1 cellular context compared by ENCODE assay signal in the genomic region with DNA sequence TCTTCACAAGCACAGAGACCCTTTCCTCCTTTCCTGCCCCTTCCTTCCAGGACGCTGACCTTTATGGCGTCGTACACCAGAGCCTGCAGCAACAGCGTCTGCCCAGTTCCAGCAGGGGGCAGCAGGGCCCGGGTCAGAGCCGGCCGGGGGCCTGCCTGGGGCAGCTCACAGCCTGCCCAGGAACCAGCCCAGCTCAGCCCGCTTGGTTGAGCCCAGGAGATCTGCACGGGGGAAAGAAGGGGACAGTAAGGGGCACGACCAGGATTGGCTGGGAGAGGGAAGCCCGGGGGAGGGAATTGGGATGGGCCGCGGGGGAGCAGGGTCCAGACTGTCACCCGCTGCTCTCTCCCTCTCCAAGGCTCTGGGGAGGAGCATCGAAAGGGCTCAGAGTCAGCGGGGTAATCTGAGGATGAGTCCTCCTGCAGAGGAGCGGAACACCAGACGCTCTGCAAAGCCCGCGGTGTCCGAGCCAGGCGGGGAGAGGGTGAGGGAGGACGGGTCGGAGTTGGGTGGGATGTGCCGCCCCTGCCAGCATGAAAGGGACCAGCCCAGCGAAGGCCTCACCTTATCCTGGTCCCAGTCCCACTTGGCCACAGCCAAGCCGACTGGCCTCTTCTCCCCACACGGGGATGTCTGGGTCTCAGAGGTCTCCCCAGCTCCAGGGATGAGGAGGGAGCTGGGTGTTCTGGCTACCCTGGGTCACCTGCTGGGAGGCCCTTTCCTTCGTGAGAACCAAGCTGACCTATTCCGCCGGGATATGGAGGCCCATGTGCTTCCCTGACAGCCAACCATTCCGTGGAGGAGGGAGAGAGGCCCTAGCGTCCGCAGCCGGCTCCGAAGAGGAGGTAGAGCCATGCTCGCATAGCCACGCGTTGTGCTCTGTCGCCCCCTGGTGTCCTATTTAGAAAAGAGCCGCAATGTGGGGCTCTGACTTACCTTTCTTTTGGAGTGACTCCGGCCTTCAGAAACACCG.
TF ChIP-seq lines count a peak whose summit lies in the region.

No MANE protein-coding gene starts in this region.

TF ChIP-seq in K562, 482 proteins besides CTCF, POLR2A, EP300 and RAD21 (continued from another document and continues in another):
- TF ChIP-seq POLR2H (tag; IDR thresholded peaks at IDR 0.05; ENCODE audit: low read depth) = no peak
- TF ChIP-seq, protein P1, sequence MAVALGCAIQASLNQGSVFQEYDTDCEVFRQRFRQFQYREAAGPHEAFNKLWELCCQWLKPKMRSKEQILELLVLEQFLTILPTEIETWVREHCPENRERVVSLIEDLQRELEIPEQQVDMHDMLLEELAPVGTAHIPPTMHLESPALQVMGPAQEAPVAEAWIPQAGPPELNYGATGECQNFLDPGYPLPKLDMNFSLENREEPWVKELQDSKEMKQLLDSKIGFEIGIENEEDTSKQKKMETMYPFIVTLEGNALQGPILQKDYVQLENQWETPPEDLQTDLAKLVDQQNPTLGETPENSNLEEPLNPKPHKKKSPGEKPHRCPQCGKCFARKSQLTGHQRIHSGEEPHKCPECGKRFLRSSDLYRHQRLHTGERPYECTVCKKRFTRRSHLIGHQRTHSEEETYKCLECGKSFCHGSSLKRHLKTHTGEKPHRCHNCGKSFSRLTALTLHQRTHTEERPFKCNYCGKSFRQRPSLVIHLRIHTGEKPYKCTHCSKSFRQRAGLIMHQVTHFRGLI (CRISPR knock-in tag; IDR thresholded peaks at IDR 0.05) = no peak
- no peak for TF ChIP-seq TAF7 (tag; IDR thresholded peaks at IDR 0.05)
- no peak for TF ChIP-seq HMG20A (CRISPR knock-in tag; conservative IDR thresholded peaks at IDR 0.05)
- TF ChIP-seq KLF10 (CRISPR knock-in tag; IDR thresholded peaks at IDR 0.05) = no peak
- TF ChIP-seq CXXC5 (CRISPR knock-in tag; IDR thresholded peaks at IDR 0.05) = peak; percentile 43
- no peak for TF ChIP-seq KLF16 (IDR thresholded peaks at IDR 0.05)
- no peak for TF ChIP-seq ZKSCAN1 (IDR thresholded peaks at IDR 0.05; ENCODE audit: low read depth, low read length)
- TF ChIP-seq, protein P2, sequence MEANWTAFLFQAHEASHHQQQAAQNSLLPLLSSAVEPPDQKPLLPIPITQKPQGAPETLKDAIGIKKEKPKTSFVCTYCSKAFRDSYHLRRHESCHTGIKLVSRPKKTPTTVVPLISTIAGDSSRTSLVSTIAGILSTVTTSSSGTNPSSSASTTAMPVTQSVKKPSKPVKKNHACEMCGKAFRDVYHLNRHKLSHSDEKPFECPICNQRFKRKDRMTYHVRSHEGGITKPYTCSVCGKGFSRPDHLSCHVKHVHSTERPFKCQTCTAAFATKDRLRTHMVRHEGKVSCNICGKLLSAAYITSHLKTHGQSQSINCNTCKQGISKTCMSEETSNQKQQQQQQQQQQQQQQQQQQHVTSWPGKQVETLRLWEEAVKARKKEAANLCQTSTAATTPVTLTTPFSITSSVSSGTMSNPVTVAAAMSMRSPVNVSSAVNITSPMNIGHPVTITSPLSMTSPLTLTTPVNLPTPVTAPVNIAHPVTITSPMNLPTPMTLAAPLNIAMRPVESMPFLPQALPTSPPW (CRISPR knock-in tag; IDR thresholded peaks at IDR 0.05) = peak; percentile 48
- TF ChIP-seq FUS (optimal IDR thresholded peaks at IDR 0.05; ENCODE audit: low read depth, low read length) = no peak
- TF ChIP-seq, protein P3, sequence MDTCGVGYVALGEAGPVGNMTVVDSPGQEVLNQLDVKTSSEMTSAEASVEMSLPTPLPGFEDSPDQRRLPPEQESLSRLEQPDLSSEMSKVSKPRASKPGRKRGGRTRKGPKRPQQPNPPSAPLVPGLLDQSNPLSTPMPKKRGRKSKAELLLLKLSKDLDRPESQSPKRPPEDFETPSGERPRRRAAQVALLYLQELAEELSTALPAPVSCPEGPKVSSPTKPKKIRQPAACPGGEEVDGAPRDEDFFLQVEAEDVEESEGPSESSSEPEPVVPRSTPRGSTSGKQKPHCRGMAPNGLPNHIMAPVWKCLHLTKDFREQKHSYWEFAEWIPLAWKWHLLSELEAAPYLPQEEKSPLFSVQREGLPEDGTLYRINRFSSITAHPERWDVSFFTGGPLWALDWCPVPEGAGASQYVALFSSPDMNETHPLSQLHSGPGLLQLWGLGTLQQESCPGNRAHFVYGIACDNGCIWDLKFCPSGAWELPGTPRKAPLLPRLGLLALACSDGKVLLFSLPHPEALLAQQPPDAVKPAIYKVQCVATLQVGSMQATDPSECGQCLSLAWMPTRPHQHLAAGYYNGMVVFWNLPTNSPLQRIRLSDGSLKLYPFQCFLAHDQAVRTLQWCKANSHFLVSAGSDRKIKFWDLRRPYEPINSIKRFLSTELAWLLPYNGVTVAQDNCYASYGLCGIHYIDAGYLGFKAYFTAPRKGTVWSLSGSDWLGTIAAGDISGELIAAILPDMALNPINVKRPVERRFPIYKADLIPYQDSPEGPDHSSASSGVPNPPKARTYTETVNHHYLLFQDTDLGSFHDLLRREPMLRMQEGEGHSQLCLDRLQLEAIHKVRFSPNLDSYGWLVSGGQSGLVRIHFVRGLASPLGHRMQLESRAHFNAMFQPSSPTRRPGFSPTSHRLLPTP (IDR thresholded peaks at IDR 0.05; ENCODE audit: borderline replicate concordance, extremely low read depth, insufficient read length) = no peak
- 0 out of 2 replicates have a peak, but pooled peaks have one; percentile 69 for TF ChIP-seq ZNF224 (CRISPR knock-in tag; IDR thresholded peaks at IDR 0.05)
- no peak for TF ChIP-seq SAFB (IDR thresholded peaks at IDR 0.05; ENCODE audit: borderline replicate concordance, low read depth, low read length)
- TF ChIP-seq, protein P4, sequence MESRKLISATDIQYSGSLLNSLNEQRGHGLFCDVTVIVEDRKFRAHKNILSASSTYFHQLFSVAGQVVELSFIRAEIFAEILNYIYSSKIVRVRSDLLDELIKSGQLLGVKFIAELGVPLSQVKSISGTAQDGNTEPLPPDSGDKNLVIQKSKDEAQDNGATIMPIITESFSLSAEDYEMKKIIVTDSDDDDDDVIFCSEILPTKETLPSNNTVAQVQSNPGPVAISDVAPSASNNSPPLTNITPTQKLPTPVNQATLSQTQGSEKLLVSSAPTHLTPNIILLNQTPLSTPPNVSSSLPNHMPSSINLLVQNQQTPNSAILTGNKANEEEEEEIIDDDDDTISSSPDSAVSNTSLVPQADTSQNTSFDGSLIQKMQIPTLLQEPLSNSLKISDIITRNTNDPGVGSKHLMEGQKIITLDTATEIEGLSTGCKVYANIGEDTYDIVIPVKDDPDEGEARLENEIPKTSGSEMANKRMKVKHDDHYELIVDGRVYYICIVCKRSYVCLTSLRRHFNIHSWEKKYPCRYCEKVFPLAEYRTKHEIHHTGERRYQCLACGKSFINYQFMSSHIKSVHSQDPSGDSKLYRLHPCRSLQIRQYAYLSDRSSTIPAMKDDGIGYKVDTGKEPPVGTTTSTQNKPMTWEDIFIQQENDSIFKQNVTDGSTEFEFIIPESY (CRISPR knock-in tag; IDR thresholded peaks at IDR 0.05) = 0 out of 2 replicates have a peak, but pooled peaks have one; percentile 15
- no peak for TF ChIP-seq CBX2 (IDR thresholded peaks at IDR 0.05; ENCODE audit: insufficient read depth, low read length, poor library complexity, severe bottlenecking)
- 0 out of 4 replicates have a peak, but pooled peaks of 1 of the 2 experiments have one; percentile 30 for TF ChIP-seq SRF (CRISPR knock-in tag; IDR thresholded peaks at IDR 0.05)
- no peak for TF ChIP-seq ZNF274 (IDR thresholded peaks at IDR 0.05; ENCODE audit: borderline replicate concordance, low read depth, low read length)
- TF ChIP-seq ZFPM2 (CRISPR knock-in tag; IDR thresholded peaks at IDR 0.05) = no peak
- no peak for TF ChIP-seq TAL1 (IDR thresholded peaks at IDR 0.05)
- peak; percentile 23; the same call in 1 of the 2 replicates for TF ChIP-seq PHF8 (IDR thresholded peaks at IDR 0.05; ENCODE audit: borderline replicate concordance, low read length)
- TF ChIP-seq, protein P5, sequence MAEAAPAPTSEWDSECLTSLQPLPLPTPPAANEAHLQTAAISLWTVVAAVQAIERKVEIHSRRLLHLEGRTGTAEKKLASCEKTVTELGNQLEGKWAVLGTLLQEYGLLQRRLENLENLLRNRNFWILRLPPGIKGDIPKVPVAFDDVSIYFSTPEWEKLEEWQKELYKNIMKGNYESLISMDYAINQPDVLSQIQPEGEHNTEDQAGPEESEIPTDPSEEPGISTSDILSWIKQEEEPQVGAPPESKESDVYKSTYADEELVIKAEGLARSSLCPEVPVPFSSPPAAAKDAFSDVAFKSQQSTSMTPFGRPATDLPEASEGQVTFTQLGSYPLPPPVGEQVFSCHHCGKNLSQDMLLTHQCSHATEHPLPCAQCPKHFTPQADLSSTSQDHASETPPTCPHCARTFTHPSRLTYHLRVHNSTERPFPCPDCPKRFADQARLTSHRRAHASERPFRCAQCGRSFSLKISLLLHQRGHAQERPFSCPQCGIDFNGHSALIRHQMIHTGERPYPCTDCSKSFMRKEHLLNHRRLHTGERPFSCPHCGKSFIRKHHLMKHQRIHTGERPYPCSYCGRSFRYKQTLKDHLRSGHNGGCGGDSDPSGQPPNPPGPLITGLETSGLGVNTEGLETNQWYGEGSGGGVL (CRISPR knock-in tag; IDR thresholded peaks at IDR 0.05) = no peak
- no peak for TF ChIP-seq MEF2A (IDR thresholded peaks at IDR 0.05; ENCODE audit: control insufficient read depth, low read depth, low read length)
- TF ChIP-seq, protein P6, sequence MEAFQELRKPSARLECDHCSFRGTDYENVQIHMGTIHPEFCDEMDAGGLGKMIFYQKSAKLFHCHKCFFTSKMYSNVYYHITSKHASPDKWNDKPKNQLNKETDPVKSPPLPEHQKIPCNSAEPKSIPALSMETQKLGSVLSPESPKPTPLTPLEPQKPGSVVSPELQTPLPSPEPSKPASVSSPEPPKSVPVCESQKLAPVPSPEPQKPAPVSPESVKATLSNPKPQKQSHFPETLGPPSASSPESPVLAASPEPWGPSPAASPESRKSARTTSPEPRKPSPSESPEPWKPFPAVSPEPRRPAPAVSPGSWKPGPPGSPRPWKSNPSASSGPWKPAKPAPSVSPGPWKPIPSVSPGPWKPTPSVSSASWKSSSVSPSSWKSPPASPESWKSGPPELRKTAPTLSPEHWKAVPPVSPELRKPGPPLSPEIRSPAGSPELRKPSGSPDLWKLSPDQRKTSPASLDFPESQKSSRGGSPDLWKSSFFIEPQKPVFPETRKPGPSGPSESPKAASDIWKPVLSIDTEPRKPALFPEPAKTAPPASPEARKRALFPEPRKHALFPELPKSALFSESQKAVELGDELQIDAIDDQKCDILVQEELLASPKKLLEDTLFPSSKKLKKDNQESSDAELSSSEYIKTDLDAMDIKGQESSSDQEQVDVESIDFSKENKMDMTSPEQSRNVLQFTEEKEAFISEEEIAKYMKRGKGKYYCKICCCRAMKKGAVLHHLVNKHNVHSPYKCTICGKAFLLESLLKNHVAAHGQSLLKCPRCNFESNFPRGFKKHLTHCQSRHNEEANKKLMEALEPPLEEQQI (IDR thresholded peaks at IDR 0.05) = no peak
- peak in 1 of 2 experiments; percentile 80; a peak in 1 of 4 replicates for TF ChIP-seq TEAD1 (CRISPR knock-in tag; IDR thresholded peaks at IDR 0.05)
- TF ChIP-seq, protein P7, sequence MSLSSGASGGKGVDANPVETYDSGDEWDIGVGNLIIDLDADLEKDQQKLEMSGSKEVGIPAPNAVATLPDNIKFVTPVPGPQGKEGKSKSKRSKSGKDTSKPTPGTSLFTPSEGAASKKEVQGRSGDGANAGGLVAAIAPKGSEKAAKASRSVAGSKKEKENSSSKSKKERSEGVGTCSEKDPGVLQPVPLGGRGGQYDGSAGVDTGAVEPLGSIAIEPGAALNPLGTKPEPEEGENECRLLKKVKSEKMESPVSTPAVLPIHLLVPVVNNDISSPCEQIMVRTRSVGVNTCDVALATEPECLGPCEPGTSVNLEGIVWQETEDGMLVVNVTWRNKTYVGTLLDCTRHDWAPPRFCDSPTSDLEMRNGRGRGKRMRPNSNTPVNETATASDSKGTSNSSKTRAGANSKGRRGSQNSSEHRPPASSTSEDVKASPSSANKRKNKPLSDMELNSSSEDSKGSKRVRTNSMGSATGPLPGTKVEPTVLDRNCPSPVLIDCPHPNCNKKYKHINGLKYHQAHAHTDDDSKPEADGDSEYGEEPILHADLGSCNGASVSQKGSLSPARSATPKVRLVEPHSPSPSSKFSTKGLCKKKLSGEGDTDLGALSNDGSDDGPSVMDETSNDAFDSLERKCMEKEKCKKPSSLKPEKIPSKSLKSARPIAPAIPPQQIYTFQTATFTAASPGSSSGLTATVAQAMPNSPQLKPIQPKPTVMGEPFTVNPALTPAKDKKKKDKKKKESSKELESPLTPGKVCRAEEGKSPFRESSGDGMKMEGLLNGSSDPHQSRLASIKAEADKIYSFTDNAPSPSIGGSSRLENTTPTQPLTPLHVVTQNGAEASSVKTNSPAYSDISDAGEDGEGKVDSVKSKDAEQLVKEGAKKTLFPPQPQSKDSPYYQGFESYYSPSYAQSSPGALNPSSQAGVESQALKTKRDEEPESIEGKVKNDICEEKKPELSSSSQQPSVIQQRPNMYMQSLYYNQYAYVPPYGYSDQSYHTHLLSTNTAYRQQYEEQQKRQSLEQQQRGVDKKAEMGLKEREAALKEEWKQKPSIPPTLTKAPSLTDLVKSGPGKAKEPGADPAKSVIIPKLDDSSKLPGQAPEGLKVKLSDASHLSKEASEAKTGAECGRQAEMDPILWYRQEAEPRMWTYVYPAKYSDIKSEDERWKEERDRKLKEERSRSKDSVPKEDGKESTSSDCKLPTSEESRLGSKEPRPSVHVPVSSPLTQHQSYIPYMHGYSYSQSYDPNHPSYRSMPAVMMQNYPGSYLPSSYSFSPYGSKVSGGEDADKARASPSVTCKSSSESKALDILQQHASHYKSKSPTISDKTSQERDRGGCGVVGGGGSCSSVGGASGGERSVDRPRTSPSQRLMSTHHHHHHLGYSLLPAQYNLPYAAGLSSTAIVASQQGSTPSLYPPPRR (CRISPR knock-in tag; IDR thresholded peaks at IDR 0.05; ENCODE audit: borderline replicate concordance) = no peak
- TF ChIP-seq CREBBP (IDR thresholded peaks at IDR 0.05; ENCODE audit: low read depth, low read length) = no peak
- TF ChIP-seq, protein P8, sequence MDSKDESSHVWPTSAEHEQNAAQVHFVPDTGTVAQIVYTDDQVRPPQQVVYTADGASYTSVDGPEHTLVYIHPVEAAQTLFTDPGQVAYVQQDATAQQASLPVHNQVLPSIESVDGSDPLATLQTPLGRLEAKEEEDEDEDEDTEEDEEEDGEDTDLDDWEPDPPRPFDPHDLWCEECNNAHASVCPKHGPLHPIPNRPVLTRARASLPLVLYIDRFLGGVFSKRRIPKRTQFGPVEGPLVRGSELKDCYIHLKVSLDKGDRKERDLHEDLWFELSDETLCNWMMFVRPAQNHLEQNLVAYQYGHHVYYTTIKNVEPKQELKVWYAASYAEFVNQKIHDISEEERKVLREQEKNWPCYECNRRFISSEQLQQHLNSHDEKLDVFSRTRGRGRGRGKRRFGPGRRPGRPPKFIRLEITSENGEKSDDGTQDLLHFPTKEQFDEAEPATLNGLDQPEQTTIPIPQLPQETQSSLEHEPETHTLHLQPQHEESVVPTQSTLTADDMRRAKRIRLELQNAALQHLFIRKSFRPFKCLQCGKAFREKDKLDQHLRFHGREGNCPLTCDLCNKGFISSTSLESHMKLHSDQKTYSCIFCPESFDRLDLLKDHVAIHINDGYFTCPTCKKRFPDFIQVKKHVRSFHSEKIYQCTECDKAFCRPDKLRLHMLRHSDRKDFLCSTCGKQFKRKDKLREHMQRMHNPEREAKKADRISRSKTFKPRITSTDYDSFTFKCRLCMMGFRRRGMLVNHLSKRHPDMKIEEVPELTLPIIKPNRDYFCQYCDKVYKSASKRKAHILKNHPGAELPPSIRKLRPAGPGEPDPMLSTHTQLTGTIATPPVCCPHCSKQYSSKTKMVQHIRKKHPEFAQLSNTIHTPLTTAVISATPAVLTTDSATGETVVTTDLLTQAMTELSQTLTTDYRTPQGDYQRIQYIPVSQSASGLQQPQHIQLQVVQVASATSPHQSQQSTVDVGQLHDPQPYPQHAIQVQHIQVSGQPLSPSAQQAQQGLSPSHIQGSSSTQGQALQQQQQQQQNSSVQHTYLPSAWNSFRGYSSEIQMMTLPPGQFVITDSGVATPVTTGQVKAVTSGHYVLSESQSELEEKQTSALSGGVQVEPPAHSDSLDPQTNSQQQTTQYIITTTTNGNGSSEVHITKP (IDR thresholded peaks at IDR 0.05; ENCODE audit: partially characterized antibody) = peak; percentile 40
- no peak for TF ChIP-seq ZNF79 (CRISPR knock-in tag; IDR thresholded peaks at IDR 0.05; ENCODE audit: low read depth)
